8 cellular contexts compared by ENCODE assay signal in genomic region chr1:150162862-150163706, GRCh38. TPM values are rescaled to one million over a fixed set of nuclear protein-coding genes. Genes with fewer than 3 reads are reported as not detected.
DNase-seq lines count a peak whose midpoint lies in the region; ATAC-seq and TF ChIP-seq lines count a peak whose summit lies in the region.

No MANE protein-coding gene starts in this region.

- intact Hi-C loops in testis (cut with DNase I; ENCODE audit: low total_unique reads) = no loop called here

- H3K36me3 ChIP-seq in MG63 = peaks cover 4% of the 10 kb centered on the region
- no peaks in the 10 kb centered on the region for H3K36me3 ChIP-seq in testis (ENCODE audit: low read depth, missing control alignments)

- ATAC-seq in GM19468 (IDR thresholded peaks at IDR 0.05; ENCODE audit: extremely low read depth, unreplicated experiment) = peak; percentile 25
- ATAC-seq in GM18517 (IDR thresholded peaks at IDR 0.05; ENCODE audit: unreplicated experiment) = no peak

- H3K27me3 ChIP-seq in MG63 (no peaks in the 10 kb centered on the region), testis (no peaks in the 10 kb centered on the region)

- peak; percentile 95 for DNase-seq in DMS153 (lab: John Stamatoyannopoulos, UW)
- peak; percentile 41 for DNase-seq in MG63
- peak; percentile 49 for DNase-seq in SW480 (ENCODE audit: low spot score)
- peak; percentile 57 for DNase-seq in epithelial cell of proximal tubule (ENCODE audit: low read depth)
- peak; percentile 88 for DNase-seq in mesenteric fat pad (ENCODE audit: low spot score)
- DNase-seq in testis = peak; percentile 85

- no peaks in the 10 kb centered on the region for H3K9me3 ChIP-seq in MG63
- no peaks in the 10 kb centered on the region for H3K9me3 ChIP-seq in testis

- H3K4me1 ChIP-seq in testis = peaks cover 18% of the 10 kb centered on the region

- H3K27ac ChIP-seq in testis = peak overlapping the region; percentile 67 to 95

- H3K4me3 ChIP-seq in MG63 (no peak overlapping the region), epithelial cell of proximal tubule (ENCODE audit: low read depth, low read length) (peak overlapping the region; percentile 14), testis (no peak overlapping the region)

- TF ChIP-seq CTCF in epithelial cell of proximal tubule (conservative IDR thresholded peaks at IDR 0.05; ENCODE audit: low read depth, low read length) (peak; percentile 18), testis (IDR thresholded peaks at IDR 0.05) (peak in 1 of 3 experiments; percentile 3)

- WGBS in testis, 2 donors = 35 to 42% methylated on average over 13 to 14 of the region's 14 CpGs

- peak; percentile 80 for TF ChIP-seq POLR2A in testis (IDR thresholded peaks at IDR 0.05)

RNA-seq across cellular contexts. Expression of gene PLEKHO1, which starts 13.4 kb away (rescaled TPM):
- 9.9 and 15.8 TPM in 2 replicates for total RNA-seq in MG63 (2014; rRNA removed; shearing (Covaris generic); ENCODE audit: low replicate concordance)
- total RNA-seq in epithelial cell of proximal tubule (56.1 and 68.4 TPM in 2 replicates), mesenteric fat pad (33.1 TPM), testis (100 to 1,000 TPM in 1 of 2 donors, 10 to 100 TPM in 1; 83.5 to 175 TPM)
- polyA plus RNA-seq in testis (ENCODE audit: insufficient read depth, low read depth, low replicate concordance) = 283 TPM

Comparison
In these comparisons a context has a peak if more than half of its experiments do, and no peak if none do; other contexts are left out.
1. DNase-seq: peak in every context shown above with its lines; median percentile 95 in DMS153; 88 in mesenteric fat pad; 85 in testis; 57 in epithelial cell of proximal tubule; 49 in SW480; 41 in MG63.